ENCODE assay signal across 10 cellular contexts in the genomic region with DNA sequence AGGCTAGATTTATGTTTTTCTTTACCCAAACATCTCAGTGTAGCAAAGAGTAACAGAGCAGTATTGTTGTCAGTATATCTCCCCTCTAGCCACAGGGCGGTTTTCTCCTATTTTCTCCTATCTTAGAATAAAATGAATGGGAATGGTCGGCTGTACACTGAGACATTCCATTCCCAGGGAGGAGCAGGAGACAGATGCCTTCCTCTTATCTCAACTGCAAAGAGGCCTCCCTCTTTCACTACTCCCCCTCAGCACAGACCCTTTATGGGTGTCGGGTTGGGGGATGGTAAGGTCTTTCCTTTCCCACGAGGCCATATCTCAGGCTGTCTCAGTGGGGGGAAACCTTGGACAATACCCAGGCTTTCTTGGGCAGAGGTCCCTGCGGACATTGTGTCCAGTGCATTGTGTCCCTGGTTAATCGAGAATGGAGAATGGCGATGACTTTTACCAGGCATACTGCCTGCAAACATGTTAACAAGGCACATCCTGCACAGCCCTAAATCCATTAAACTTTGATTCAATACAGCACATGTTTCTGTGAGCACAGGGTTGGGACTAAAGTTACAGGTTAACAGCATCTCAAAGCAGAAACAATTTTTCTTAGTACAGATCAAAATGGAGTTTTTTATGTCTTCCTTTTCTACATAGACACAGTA. TPM values are rescaled to one million over a fixed set of nuclear protein-coding genes. Genes with fewer than 3 reads are reported as not detected.
"Had no signal": no experiment of that assay in that cellular context is flagged by ENCODE, and none has a peak within 500 bp of the region (broad histone marks: within the 10 kb centered on the region; RNA-seq: fewer than 3 reads in every experiment).

No MANE protein-coding gene starts in this region.

RNA-seq across cellular contexts. Expression of a gene that starts 11.3 kb away (rescaled TPM):
- total RNA-seq: activated CD4-positive, alpha-beta T cell treated with anti-CD3 and anti-CD28 coated beads, Interleukin-2, amount 10 ng/mL, durations not matched to agents 24 days and 14 days; activated CD8-positive, alpha-beta memory T cell treated with anti-CD3 and anti-CD28 coated beads for 36 hours; activated CD8-positive, alpha-beta T cell treated with anti-CD3 and anti-CD28 coated beads for 36 hours; activated naive CD8-positive, alpha-beta T cell treated with anti-CD3 and anti-CD28 coated beads for 36 hours; activated T-cell treated with anti-CD3 and anti-CD28 coated beads, Interleukin-2, amount 50 U/mL, for 72 hours; activated T-helper 17 cell treated with anti-CD3 and anti-CD28 coated beads, Interleukin-2, amount 50 U/mL, for 72 hours; ascending aorta; body of pancreas; LHCN-M2; PC-9 had no signal
